ENCODE assay signal across 1 cellular context in the genomic region with DNA sequence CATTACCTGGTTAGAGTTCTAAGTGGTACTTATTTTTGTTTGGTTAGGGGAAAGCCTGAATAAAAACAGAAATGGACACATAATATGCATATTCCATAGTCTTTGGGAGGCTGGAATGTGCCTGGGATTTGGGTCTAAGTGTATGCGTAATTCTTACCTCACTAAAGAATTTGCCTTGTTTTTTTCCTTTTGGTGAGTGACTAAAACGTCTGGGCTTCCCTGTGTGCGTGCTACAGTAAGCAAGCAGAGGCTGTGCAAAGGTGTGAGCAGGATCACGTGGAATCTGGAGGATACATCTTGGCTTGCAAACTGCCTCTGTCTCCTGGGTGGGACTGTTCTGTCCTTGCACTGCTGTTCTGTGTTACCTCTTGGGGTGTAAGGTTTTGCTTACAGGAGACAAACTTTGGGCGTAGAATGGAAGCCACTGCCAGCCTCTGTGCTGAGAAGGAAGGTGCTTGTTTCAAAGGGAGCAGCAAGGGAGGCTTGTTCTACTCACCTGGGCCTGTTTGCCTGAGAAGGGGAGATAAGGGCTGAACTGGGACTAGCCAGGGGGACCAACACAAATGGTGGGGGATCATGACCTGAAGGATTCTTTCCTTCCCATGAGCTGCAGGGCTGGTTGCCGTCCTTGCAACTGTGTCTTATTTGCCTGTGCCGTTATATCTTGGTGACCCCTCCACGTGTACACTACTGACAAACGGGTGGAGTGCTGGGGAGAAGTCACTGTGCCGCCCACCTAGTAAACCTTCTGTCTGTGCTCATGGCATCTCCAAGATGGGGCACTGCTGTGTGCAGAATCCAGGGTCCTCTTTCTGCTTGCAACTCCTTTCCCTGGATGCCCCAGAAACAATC.
TF ChIP-seq lines count a peak whose summit lies in the region.

No MANE protein-coding gene starts in this region.

TF ChIP-seq in K562, 482 proteins besides CTCF, POLR2A, EP300 and RAD21 (continued from another document and continues in another):
- TF ChIP-seq, protein P1, sequence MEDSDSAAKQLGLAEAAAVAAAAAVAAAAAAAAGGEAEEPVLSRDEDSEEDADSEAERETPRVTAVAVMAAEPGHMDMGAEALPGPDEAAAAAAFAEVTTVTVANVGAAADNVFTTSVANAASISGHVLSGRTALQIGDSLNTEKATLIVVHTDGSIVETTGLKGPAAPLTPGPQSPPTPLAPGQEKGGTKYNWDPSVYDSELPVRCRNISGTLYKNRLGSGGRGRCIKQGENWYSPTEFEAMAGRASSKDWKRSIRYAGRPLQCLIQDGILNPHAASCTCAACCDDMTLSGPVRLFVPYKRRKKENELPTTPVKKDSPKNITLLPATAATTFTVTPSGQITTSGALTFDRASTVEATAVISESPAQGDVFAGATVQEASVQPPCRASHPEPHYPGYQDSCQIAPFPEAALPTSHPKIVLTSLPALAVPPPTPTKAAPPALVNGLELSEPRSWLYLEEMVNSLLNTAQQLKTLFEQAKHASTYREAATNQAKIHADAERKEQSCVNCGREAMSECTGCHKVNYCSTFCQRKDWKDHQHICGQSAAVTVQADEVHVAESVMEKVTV (CRISPR knock-in tag; IDR thresholded peaks at IDR 0.05): 0 out of 2 replicates have a peak, but pooled peaks have one; percentile 5
- TF ChIP-seq HNRNPL (IDR thresholded peaks at IDR 0.05; ENCODE audit: low read depth, low read length) (peak; percentile 49), SMARCC2 (IDR thresholded peaks at IDR 0.05; ENCODE audit: low read depth) (no peak), CBFA2T2 (conservative IDR thresholded peaks at IDR 0.05) (peak; percentile 35; the same call in 1 of the 2 replicates), ZNF551 (CRISPR knock-in tag; IDR thresholded peaks at IDR 0.05) (peak; percentile 92), ZNF311 (CRISPR knock-in tag; IDR thresholded peaks at IDR 0.05) (no peak), E2F3 (CRISPR knock-in tag; IDR thresholded peaks at IDR 0.05) (no peak), RUNX1 (IDR thresholded peaks at IDR 0.05; ENCODE audit: low read depth) (peak; percentile 90), HOXB6 (CRISPR knock-in tag; IDR thresholded peaks at IDR 0.05; ENCODE audit: borderline replicate concordance) (peak; percentile 58; the same call in 1 of the 2 replicates), L3MBTL2 (IDR thresholded peaks at IDR 0.05) (peak; percentile 49; the same call in 1 of the 2 replicates), HDAC1 (IDR thresholded peaks at IDR 0.05) (0 out of 4 replicates have a peak, but pooled peaks of 1 of the 2 experiments have one; percentile 30), ARID1B (IDR thresholded peaks at IDR 0.05) (peak; percentile 48; the same call in 1 of the 2 replicates), GABPB2 (CRISPR knock-in tag; conservative IDR thresholded peaks at IDR 0.05) (peak; percentile 81), ZNF561 (CRISPR knock-in tag; conservative IDR thresholded peaks at IDR 0.05) (0 out of 2 replicates have a peak, but pooled peaks have one; percentile 78), TARDBP (IDR thresholded peaks at IDR 0.05) (no peak; the same call in 1 of the 2 replicates), KDM2B (CRISPR knock-in tag; IDR thresholded peaks at IDR 0.05) (peak; percentile 45; the same call in 1 of the 2 replicates), POLR3A (IDR thresholded peaks at IDR 0.05; ENCODE audit: borderline replicate concordance, extremely low read depth, insufficient read depth, insufficient read length) (no peak), ZNF431 (CRISPR knock-in tag; IDR thresholded peaks at IDR 0.05) (no peak), HDAC3 (IDR thresholded peaks at IDR 0.05; ENCODE audit: borderline replicate concordance, partially characterized antibody) (no peak), SUPT5H (IDR thresholded peaks at IDR 0.05) (peak; percentile 91), TRIM24 (IDR thresholded peaks at IDR 0.05) (peak; percentile 6 to 58; a peak in 2 of 4 replicates), CREM (IDR thresholded peaks at IDR 0.05; ENCODE audit: low read depth) (peak; percentile 22), SPI1 (IDR thresholded peaks at IDR 0.05; ENCODE audit: borderline replicate concordance, low read depth, low read length) (no peak), EGR1 (conservative IDR thresholded peaks at IDR 0.05) (peak; percentile 53; the same call in 1 of the 2 replicates), ZNF75A (CRISPR knock-in tag; IDR thresholded peaks at IDR 0.05) (0 out of 2 replicates have a peak, but pooled peaks have one; percentile 21), ILF3 (IDR thresholded peaks at IDR 0.05; ENCODE audit: borderline replicate concordance) (no peak), ZNF263 (CRISPR knock-in tag; IDR thresholded peaks at IDR 0.05; ENCODE audit: borderline replicate concordance) (peak; percentile 49; the same call in 1 of the 2 replicates), HDAC6 (IDR thresholded peaks at IDR 0.05; ENCODE audit: low read depth, low read length) (peak; percentile 45; the same call in 1 of the 2 replicates), TAF7 (tag; IDR thresholded peaks at IDR 0.05) (0 out of 2 replicates have a peak, but pooled peaks have one; percentile 9), ZC3H8 (IDR thresholded peaks at IDR 0.05) (0 out of 2 replicates have a peak, but pooled peaks have one; percentile 25), ZNF3 (CRISPR knock-in tag; IDR thresholded peaks at IDR 0.05) (peak; percentile 80; the same call in 1 of the 2 replicates), CHCHD3 (CRISPR knock-in tag; IDR thresholded peaks at IDR 0.05) (peak; percentile 80; the same call in 1 of the 2 replicates), ZNF764 (CRISPR knock-in tag; IDR thresholded peaks at IDR 0.05; ENCODE audit: low read depth) (0 out of 2 replicates have a peak, but pooled peaks have one; percentile 5), ZNF41 (CRISPR knock-in tag; conservative IDR thresholded peaks at IDR 0.05) (peak; percentile 73), MAFG (tag; conservative IDR thresholded peaks at IDR 0.05) (no peak), SRSF3 (IDR thresholded peaks at IDR 0.05; ENCODE audit: insufficient read depth, low read length) (no peak)
- TF ChIP-seq, protein P2, sequence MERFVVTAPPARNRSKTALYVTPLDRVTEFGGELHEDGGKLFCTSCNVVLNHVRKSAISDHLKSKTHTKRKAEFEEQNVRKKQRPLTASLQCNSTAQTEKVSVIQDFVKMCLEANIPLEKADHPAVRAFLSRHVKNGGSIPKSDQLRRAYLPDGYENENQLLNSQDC (CRISPR knock-in tag; IDR thresholded peaks at IDR 0.05): peak; percentile 61; the same call in 1 of the 2 replicates
- TF ChIP-seq, protein P3, sequence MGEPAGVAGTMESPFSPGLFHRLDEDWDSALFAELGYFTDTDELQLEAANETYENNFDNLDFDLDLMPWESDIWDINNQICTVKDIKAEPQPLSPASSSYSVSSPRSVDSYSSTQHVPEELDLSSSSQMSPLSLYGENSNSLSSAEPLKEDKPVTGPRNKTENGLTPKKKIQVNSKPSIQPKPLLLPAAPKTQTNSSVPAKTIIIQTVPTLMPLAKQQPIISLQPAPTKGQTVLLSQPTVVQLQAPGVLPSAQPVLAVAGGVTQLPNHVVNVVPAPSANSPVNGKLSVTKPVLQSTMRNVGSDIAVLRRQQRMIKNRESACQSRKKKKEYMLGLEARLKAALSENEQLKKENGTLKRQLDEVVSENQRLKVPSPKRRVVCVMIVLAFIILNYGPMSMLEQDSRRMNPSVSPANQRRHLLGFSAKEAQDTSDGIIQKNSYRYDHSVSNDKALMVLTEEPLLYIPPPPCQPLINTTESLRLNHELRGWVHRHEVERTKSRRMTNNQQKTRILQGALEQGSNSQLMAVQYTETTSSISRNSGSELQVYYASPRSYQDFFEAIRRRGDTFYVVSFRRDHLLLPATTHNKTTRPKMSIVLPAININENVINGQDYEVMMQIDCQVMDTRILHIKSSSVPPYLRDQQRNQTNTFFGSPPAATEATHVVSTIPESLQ (CRISPR knock-in tag; IDR thresholded peaks at IDR 0.05): no peak; the same call in 1 of the 2 replicates
- TF ChIP-seq, protein P4, sequence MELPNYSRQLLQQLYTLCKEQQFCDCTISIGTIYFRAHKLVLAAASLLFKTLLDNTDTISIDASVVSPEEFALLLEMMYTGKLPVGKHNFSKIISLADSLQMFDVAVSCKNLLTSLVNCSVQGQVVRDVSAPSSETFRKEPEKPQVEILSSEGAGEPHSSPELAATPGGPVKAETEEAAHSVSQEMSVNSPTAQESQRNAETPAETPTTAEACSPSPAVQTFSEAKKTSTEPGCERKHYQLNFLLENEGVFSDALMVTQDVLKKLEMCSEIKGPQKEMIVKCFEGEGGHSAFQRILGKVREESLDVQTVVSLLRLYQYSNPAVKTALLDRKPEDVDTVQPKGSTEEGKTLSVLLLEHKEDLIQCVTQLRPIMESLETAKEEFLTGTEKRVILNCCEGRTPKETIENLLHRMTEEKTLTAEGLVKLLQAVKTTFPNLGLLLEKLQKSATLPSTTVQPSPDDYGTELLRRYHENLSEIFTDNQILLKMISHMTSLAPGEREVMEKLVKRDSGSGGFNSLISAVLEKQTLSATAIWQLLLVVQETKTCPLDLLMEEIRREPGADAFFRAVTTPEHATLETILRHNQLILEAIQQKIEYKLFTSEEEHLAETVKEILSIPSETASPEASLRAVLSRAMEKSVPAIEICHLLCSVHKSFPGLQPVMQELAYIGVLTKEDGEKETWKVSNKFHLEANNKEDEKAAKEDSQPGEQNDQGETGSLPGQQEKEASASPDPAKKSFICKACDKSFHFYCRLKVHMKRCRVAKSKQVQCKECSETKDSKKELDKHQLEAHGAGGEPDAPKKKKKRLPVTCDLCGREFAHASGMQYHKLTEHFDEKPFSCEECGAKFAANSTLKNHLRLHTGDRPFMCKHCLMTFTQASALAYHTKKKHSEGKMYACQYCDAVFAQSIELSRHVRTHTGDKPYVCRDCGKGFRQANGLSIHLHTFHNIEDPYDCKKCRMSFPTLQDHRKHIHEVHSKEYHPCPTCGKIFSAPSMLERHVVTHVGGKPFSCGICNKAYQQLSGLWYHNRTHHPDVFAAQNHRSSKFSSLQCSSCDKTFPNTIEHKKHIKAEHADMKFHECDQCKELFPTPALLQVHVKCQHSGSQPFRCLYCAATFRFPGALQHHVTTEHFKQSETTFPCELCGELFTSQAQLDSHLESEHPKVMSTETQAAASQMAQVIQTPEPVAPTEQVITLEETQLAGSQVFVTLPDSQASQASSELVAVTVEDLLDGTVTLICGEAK (IDR thresholded peaks at IDR 0.05): no peak
- TF ChIP-seq, protein P4 (CRISPR knock-in tag; IDR thresholded peaks at IDR 0.05): no peak; the same call in 1 of the 2 replicates
- TF ChIP-seq, protein P5, sequence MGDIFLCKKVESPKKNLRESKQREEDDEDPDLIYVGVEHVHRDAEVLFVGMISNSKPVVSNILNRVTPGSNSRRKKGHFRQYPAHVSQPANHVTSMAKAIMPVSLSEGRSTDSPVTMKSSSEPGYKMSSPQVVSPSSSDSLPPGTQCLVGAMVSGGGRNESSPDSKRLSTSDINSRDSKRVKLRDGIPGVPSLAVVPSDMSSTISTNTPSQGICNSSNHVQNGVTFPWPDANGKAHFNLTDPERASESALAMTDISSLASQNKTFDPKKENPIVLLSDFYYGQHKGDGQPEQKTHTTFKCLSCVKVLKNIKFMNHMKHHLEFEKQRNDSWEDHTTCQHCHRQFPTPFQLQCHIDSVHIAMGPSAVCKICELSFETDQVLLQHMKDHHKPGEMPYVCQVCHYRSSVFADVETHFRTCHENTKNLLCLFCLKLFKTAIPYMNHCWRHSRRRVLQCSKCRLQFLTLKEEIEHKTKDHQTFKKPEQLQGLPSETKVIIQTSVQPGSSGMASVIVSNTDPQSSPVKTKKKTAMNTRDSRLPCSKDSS (IDR thresholded peaks at IDR 0.05; ENCODE audit: low read depth, partially characterized antibody): no peak
- TF ChIP-seq, protein P6, sequence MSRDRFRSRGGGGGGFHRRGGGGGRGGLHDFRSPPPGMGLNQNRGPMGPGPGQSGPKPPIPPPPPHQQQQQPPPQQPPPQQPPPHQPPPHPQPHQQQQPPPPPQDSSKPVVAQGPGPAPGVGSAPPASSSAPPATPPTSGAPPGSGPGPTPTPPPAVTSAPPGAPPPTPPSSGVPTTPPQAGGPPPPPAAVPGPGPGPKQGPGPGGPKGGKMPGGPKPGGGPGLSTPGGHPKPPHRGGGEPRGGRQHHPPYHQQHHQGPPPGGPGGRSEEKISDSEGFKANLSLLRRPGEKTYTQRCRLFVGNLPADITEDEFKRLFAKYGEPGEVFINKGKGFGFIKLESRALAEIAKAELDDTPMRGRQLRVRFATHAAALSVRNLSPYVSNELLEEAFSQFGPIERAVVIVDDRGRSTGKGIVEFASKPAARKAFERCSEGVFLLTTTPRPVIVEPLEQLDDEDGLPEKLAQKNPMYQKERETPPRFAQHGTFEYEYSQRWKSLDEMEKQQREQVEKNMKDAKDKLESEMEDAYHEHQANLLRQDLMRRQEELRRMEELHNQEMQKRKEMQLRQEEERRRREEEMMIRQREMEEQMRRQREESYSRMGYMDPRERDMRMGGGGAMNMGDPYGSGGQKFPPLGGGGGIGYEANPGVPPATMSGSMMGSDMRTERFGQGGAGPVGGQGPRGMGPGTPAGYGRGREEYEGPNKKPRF (IDR thresholded peaks at IDR 0.05; ENCODE audit: low read depth, low read length): peak; percentile 96
- TF ChIP-seq, protein P7, sequence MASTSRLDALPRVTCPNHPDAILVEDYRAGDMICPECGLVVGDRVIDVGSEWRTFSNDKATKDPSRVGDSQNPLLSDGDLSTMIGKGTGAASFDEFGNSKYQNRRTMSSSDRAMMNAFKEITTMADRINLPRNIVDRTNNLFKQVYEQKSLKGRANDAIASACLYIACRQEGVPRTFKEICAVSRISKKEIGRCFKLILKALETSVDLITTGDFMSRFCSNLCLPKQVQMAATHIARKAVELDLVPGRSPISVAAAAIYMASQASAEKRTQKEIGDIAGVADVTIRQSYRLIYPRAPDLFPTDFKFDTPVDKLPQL (IDR thresholded peaks at IDR 0.05; ENCODE audit: extremely low read depth, insufficient read length): no peak
